Comparison of ENCODE assay signal across 1 cellular context in genomic region chr12:46438256-46438655, GRCh38.
TF ChIP-seq lines count a peak whose summit lies in the region.

No MANE protein-coding gene starts in this region.

TF ChIP-seq in GM12878, 131 proteins besides CTCF, POLR2A, EP300 and RAD21 (continued from another document):
- TF ChIP-seq ZBTB11 (CRISPR knock-in tag; IDR thresholded peaks at IDR 0.05) (no peak), MEF2B (IDR thresholded peaks at IDR 0.05; ENCODE audit: partially characterized antibody, poor library complexity, severe bottlenecking) (no peak), SIN3A (IDR thresholded peaks at IDR 0.05; ENCODE audit: low read depth, low read length) (no peak), NR2C1 (IDR thresholded peaks at IDR 0.05) (no peak), ZBTB40 (IDR thresholded peaks at IDR 0.05; ENCODE audit: borderline replicate concordance) (no peak), MLLT1 (IDR thresholded peaks at IDR 0.05) (no peak), PML (IDR thresholded peaks at IDR 0.05; ENCODE audit: low read length) (no peak), GABPA (IDR thresholded peaks at IDR 0.05; ENCODE audit: low read depth) (no peak), RCOR1 (conservative IDR thresholded peaks at IDR 0.05; ENCODE audit: low read depth, low read length) (no peak), JUNB (IDR thresholded peaks at IDR 0.05) (no peak), KAT2A (conservative IDR thresholded peaks at IDR 0.05; ENCODE audit: control insufficient read depth, low read depth, low read length) (no peak), TCF7 (IDR thresholded peaks at IDR 0.05; ENCODE audit: borderline replicate concordance) (no peak), BHLHE40 (IDR thresholded peaks at IDR 0.05; ENCODE audit: borderline replicate concordance in 1 of 2, low read depth in 2 of 2, low read length in 1 of 2) (no peak), FOXK2 (IDR thresholded peaks at IDR 0.05) (no peak), POLR2AphosphoS5 (IDR thresholded peaks at IDR 0.05; ENCODE audit: low read length) (no peak), BCL11A (IDR thresholded peaks at IDR 0.05; ENCODE audit: low read depth, low read length) (no peak), IKZF1 (conservative IDR thresholded peaks at IDR 0.05) (no peak)
